In genomic region chr4:26074672-26075071, GRCh38 we compare ENCODE assay signal across 8 cellular contexts.
DNase-seq lines count a peak whose midpoint lies in the region; ATAC-seq and TF ChIP-seq lines count a peak whose summit lies in the region.

No MANE protein-coding gene starts in this region.

- H3K4me3 Mint-ChIP-seq in activated T-cell treated with anti-CD3 and anti-CD28 coated beads, Interleukin-2, amount 50 U/mL, for 24 hours, result peak overlapping the region; percentile 53
- no peak overlapping the region for H3K4me3 Mint-ChIP-seq in neural crest cell

- H3K4me1 Mint-ChIP-seq in activated T-cell treated with anti-CD3 and anti-CD28 coated beads, Interleukin-2, amount 50 U/mL, for 24 hours (ENCODE audit: low read depth), result peaks cover 84% of the 10 kb centered on the region
- peaks cover 16% of the 10 kb centered on the region for H3K4me1 Mint-ChIP-seq in neural crest cell

- H3K27me3 Mint-ChIP-seq in activated T-cell treated with anti-CD3 and anti-CD28 coated beads, Interleukin-2, amount 50 U/mL, for 24 hours, result no peaks in the 10 kb centered on the region
- no peaks in the 10 kb centered on the region for H3K27me3 Mint-ChIP-seq in neural crest cell (ENCODE audit: low read depth)

- peak overlapping the region; percentile 98 for H3K27ac Mint-ChIP-seq in activated T-cell treated with anti-CD3 and anti-CD28 coated beads, Interleukin-2, amount 50 U/mL, for 24 hours
- peak overlapping the region; percentile 10 for H3K27ac Mint-ChIP-seq in neural crest cell (ENCODE audit: unreplicated experiment)

- H3K36me3 Mint-ChIP-seq in activated T-cell treated with anti-CD3 and anti-CD28 coated beads, Interleukin-2, amount 50 U/mL, for 24 hours (ENCODE audit: low read depth), result peaks cover 21% of the 10 kb centered on the region
- H3K36me3 Mint-ChIP-seq in neural crest cell (ENCODE audit: low read depth), result no peaks in the 10 kb centered on the region

- ATAC-seq in GM19455 (IDR thresholded peaks at IDR 0.05; ENCODE audit: unreplicated experiment) (peak; percentile 64), HG03457 (IDR thresholded peaks at IDR 0.05; ENCODE audit: unreplicated experiment) (peak; percentile 60)

- peaks cover 30% of the 10 kb centered on the region for H3K9me3 Mint-ChIP-seq in activated T-cell treated with anti-CD3 and anti-CD28 coated beads, Interleukin-2, amount 50 U/mL, for 24 hours
- H3K9me3 Mint-ChIP-seq in neural crest cell, result no peaks in the 10 kb centered on the region

- DNase-seq in CD1c-positive myeloid dendritic cell (ENCODE audit: extremely low spot score) (peak; percentile 98), neural crest cell (ENCODE audit: low read depth, low spot score) (no peak), RKO (ENCODE audit: low spot score) (no peak), NCI-H524 treated with DMSO at 0.1 percent for 48 hours (lab: John Stamatoyannopoulos, UW) (no peak), NCI-H146 treated with DMSO at 0.1 percent for 48 hours (lab: John Stamatoyannopoulos, UW; ENCODE audit: unreplicated experiment) (no peak)
- peak; percentile 68 for DNase-seq in activated T-cell treated with anti-CD3 and anti-CD28 coated beads, Interleukin-2, amount 50 U/mL, for 24 hours

- TF ChIP-seq CTCF in neural crest cell (conservative IDR thresholded peaks at IDR 0.05), result no peak

Comparison
In these comparisons a context has a peak if more than half of its experiments do, and no peak if none do; other contexts are left out.
1. DNase-seq: peak in CD1c-positive myeloid dendritic cell (single experiment) and activated T-cell treated with anti-CD3 and anti-CD28 coated beads, Interleukin-2, amount 50 U/mL, for 24 hours (single experiment); none in neural crest cell (single experiment), RKO (single experiment), NCI-H524 treated with DMSO at 0.1 percent for 48 hours (single experiment) and NCI-H146 treated with DMSO at 0.1 percent for 48 hours (single experiment).